Comparison of ENCODE assay signal across 1 cellular context in the genomic region with DNA sequence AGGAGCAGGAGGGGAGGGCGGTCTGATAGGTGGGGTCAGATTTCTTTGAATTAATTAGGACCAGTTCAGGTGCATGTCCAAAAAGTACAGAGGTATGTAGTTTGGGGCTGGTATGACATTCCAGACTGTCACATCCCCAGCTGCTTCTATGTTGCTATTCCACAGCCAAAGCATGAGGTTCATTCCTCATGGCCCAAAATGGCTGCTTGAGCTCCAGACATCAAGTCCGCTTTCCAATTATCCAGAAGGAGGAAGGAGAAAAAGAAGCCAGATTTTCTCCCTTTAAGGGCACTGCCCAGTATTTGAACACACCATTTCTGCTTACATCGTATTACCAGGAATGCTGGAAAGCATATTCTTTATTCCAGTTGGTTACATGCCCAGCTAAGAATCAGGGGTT.
TF ChIP-seq lines count a peak whose summit lies in the region.

No MANE protein-coding gene starts in this region.

TF ChIP-seq in K562, 482 proteins besides CTCF, POLR2A, EP300 and RAD21 (continued from another document):
- TF ChIP-seq NCOA1 (IDR thresholded peaks at IDR 0.05; ENCODE audit: low read depth) (no peak), MXI1 (IDR thresholded peaks at IDR 0.05; ENCODE audit: low read depth, low read length) (no peak), SAFB2 (IDR thresholded peaks at IDR 0.05; ENCODE audit: borderline replicate concordance, low read depth, low read length, severe bottlenecking) (no peak), KDM4B (IDR thresholded peaks at IDR 0.05; ENCODE audit: borderline replicate concordance in 2 of 2, low read depth in 1 of 2) (no peak), HDAC3 (IDR thresholded peaks at IDR 0.05; ENCODE audit: borderline replicate concordance, partially characterized antibody) (no peak), MBD2 (IDR thresholded peaks at IDR 0.05; ENCODE audit: borderline replicate concordance, low read depth) (no peak)
